Comparison of ENCODE assay signal across 18 cellular contexts in the genomic region with DNA sequence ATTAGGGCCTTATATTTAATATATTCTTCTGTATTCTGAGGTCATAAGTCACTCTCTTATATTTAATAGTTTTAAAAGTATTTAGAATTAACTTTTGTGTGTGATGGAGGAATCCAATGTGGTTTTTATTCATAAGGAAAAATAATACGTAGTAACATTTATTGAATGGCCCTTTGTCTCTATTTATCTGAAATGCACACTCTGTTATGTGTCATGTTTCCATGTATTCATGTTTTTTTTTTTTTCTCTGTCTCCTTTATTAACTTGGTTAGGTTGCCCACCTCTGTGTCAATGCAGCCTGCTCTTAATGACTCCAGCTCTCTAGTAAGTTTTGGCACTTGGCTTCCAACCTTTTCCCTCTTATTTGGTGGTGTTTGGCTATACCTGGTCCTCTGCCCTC. TPM values are rescaled to one million over a fixed set of nuclear protein-coding genes. Genes with fewer than 3 reads are reported as not detected.
A peak's percentile ranks its signal among the peaks of the same experiment; 100 is the strongest.
DNase-seq lines count a peak whose midpoint lies in the region; ATAC-seq, FAIRE-seq and TF ChIP-seq lines count a peak whose summit lies in the region.
"Had no signal": no experiment of that assay in that cellular context is flagged by ENCODE, and none has a peak within 500 bp of the region (broad histone marks: within the 10 kb centered on the region; RNA-seq: fewer than 3 reads in every experiment).

No MANE protein-coding gene starts in this region.

- H3K27ac ChIP-seq in SK-N-MC (peak overlapping the region; percentile 94), H1 (ENCODE audit: low read depth, low read length) (no peak overlapping the region), lower lobe of right lung (no peak overlapping the region)
- H3K27ac ChIP-seq: A549, C4-2B, HL-60 had no signal

- H2BK5ac ChIP-seq in H1 (ENCODE audit: low read depth, low read length) = no peak overlapping the region

- peak overlapping the region; percentile 16 to 52 for H3K27ac Mint-ChIP-seq in natural killer cell treated with Interleukin-12 subunit alpha and Interleukin-12 subunit beta and Interleukin-15 and Interleukin-18, amount 100 ng/mL, for 72 hours
- H3K27ac Mint-ChIP-seq in natural killer cell = no peak overlapping the region

- H3K36me3 ChIP-seq in SK-N-MC (ENCODE audit: insufficient read depth, low read length) (peaks cover 9% of the 10 kb centered on the region; the same call in 1 of the 2 replicates), H1 (ENCODE audit: control insufficient read depth in 2 of 4, insufficient read depth in 4 of 4, low read length in 3 of 4) (no peaks in the 10 kb centered on the region), lower lobe of right lung (no peaks in the 10 kb centered on the region)

- H3K36me3 Mint-ChIP-seq in natural killer cell treated with Interleukin-12 subunit alpha and Interleukin-12 subunit beta and Interleukin-15 and Interleukin-18, amount 100 ng/mL, for 72 hours = no peaks in the 10 kb centered on the region
- H3K36me3 Mint-ChIP-seq in natural killer cell = no peaks in the 10 kb centered on the region

- TF ChIP-seq CTCF in natural killer cell (IDR thresholded peaks at IDR 0.05) (no peak), H1 (IDR thresholded peaks at IDR 0.05; ENCODE audit: control extremely low read depth in 1 of 3, insufficient read depth in 1 of 3, low read depth in 1 of 3, low read length in 3 of 3) (no peak), lower lobe of right lung (IDR thresholded peaks at IDR 0.05) (no peak)

- H3K56ac ChIP-seq in H1 (replicated peaks; ENCODE audit: insufficient read length, low read depth, low read length) = no peak overlapping the region

- H2BK15ac ChIP-seq in H1 (ENCODE audit: low read length) = no peak overlapping the region

- H3K4me3 Mint-ChIP-seq in natural killer cell treated with Interleukin-12 subunit alpha and Interleukin-12 subunit beta and Interleukin-15 and Interleukin-18, amount 100 ng/mL, for 72 hours = no peak overlapping the region
- no peak overlapping the region for H3K4me3 Mint-ChIP-seq in natural killer cell
- H3K4me3 Mint-ChIP-seq: CD8-positive, alpha-beta T cell had no signal

- no peak for TF ChIP-seq RAD21 in H1 (IDR thresholded peaks at IDR 0.05 in 1 of 2, conservative IDR thresholded peaks at IDR 0.05 in 1 of 2; ENCODE audit: low read depth in 2 of 2, low read length in 2 of 2)

- H3K4me1 ChIP-seq in H1 (replicated peaks in 1 of 4; ENCODE audit: control insufficient read depth in 3 of 4, insufficient read depth in 4 of 4, low read length in 3 of 4) = no peaks in the 10 kb centered on the region
- no peaks in the 10 kb centered on the region for H3K4me1 ChIP-seq in lower lobe of right lung
- H3K4me1 ChIP-seq: Caco-2 had no signal

- no peak overlapping the region for H4K8ac ChIP-seq in H1 (ENCODE audit: extremely low read depth, insufficient read depth, low read length)

- TF ChIP-seq EP300 in H1 (IDR thresholded peaks at IDR 0.05; ENCODE audit: borderline replicate concordance in 1 of 2, low read depth in 2 of 2, low read length in 2 of 2) = no peak

- no peak for DNase-seq in natural killer cell treated with Interleukin-12 subunit alpha and Interleukin-12 subunit beta and Interleukin-15 and Interleukin-18, amount 100 ng/mL, for 72 hours (ENCODE audit: low spot score)
- DNase-seq in natural killer cell (no peak), SK-N-MC (ENCODE audit: low read depth, low spot score) (no peak), H1 (ENCODE audit: low read depth in 1 of 2, low spot score in 2 of 2) (no peak), NCI-H1694 treated with DMSO at 0.1 percent for 48 hours (lab: John Stamatoyannopoulos, UW) (no peak), lower lobe of right lung (no peak), NCI-H146 (lab: John Stamatoyannopoulos, UW) (no peak)
- DNase-seq: BE2C; Caco-2; CD8-positive, alpha-beta T cell; DND-41; GDM1; HCEC 1CT had no signal

- no peak overlapping the region for H3K4me2 ChIP-seq in H1 (ENCODE audit: insufficient read depth in 1 of 2, low read depth in 2 of 2, low read length in 2 of 2)
- H3K4me2 ChIP-seq: A549 had no signal

- ATAC-seq in natural killer cell treated with Interleukin-12 subunit alpha and Interleukin-12 subunit beta and Interleukin-15 and Interleukin-18, amount 100 ng/mL, for 72 hours = no peak
- ATAC-seq in natural killer cell (no peak), lower lobe of right lung (no peak)
- ATAC-seq: A549; CD8-positive, alpha-beta T cell had no signal

- no peaks in the 10 kb centered on the region for H3K23me2 ChIP-seq in H1 (ENCODE audit: low read depth, low read length)

- no peak overlapping the region for H4K91ac ChIP-seq in H1 (replicated peaks; ENCODE audit: insufficient read length, low read length)

- H2AFZ ChIP-seq in H1 (ENCODE audit: low read length) = no peak overlapping the region

- no peak overlapping the region for H2AK5ac ChIP-seq in H1 (ENCODE audit: low read depth, low read length)

- no peak overlapping the region for H3K4me3 ChIP-seq in SK-N-MC
- no peak overlapping the region for H3K4me3 ChIP-seq in H1 (ENCODE audit: extremely low read depth in 1 of 4, insufficient read depth in 2 of 4, low read depth in 3 of 4, low read length in 4 of 4)
- H3K4me3 ChIP-seq in lower lobe of right lung = no peak overlapping the region
- H3K4me3 ChIP-seq: A549 had no signal

- no peaks in the 10 kb centered on the region for H3K27me3 ChIP-seq in H1 (replicated peaks in 1 of 4; ENCODE audit: control insufficient read depth in 3 of 4, extremely low read depth in 1 of 4, insufficient read depth in 3 of 4, low read length in 3 of 4)
- no peaks in the 10 kb centered on the region for H3K27me3 ChIP-seq in lower lobe of right lung (ENCODE audit: low read depth)
- H3K27me3 ChIP-seq: BE2C had no signal

- no peak overlapping the region for H4K5ac ChIP-seq in H1 (ENCODE audit: insufficient read length, low read depth, low read length)

- CTCF ChIA-PET in H1 (lab: Charles Lee; ENCODE audit: partially characterized antibody) = no interaction called here

- 0 out of 2 replicates have a peak, but pooled peaks cover 2% of the 10 kb centered on the region for H3K79me1 ChIP-seq in H1 (ENCODE audit: low read depth, low read length)

- H3K9me3 Mint-ChIP-seq in natural killer cell treated with Interleukin-12 subunit alpha and Interleukin-12 subunit beta and Interleukin-15 and Interleukin-18, amount 100 ng/mL, for 72 hours = no peaks in the 10 kb centered on the region
- H3K9me3 Mint-ChIP-seq in natural killer cell = no peaks in the 10 kb centered on the region
- H3K9me3 Mint-ChIP-seq: CD8-positive, alpha-beta T cell had no signal

- intact Hi-C loops in natural killer cell (cut with micrococcal nuclease) = no loop called here
- intact Hi-C loops in lower lobe of right lung (cut with DNase I) = no loop called here

- H4K20me1 ChIP-seq in H1 (replicated peaks in 1 of 2; ENCODE audit: control insufficient read depth in 1 of 2, insufficient read depth in 2 of 2, low read length in 2 of 2) = no peaks in the 10 kb centered on the region

- H2BK120ac ChIP-seq in H1 (replicated peaks; ENCODE audit: low read depth, low read length) = no peak overlapping the region

- POLR2A ChIA-PET in H1 (lab: Charles Lee; ENCODE audit: partially characterized antibody) = no interaction called here

- WGBS in H1 (ENCODE audit: extremely low coverage in 1 of 2, insufficient coverage in 1 of 2, insufficient read length in 1 of 2, insufficient replicate concordance in 2 of 2, low coverage in 1 of 2, low lambda C conversion rate in 2 of 2, missing lambda C conversion rate in 1 of 2), 2 experiments = 82% methylated on average over 1 of the region's 1 CpG; no CpG with 5 or more reads in 1 of the 2 experiments

- H3K9me3 ChIP-seq in SK-N-MC (ENCODE audit: low read depth, low read length) (no peaks in the 10 kb centered on the region), H1 (ENCODE audit: insufficient read depth in 2 of 2, low read depth in 1 of 2, low read length in 1 of 2) (no peaks in the 10 kb centered on the region), lower lobe of right lung (no peaks in the 10 kb centered on the region)
- H3K9me3 ChIP-seq: A549, BE2C, Caco-2 had no signal

- peak overlapping the region; percentile 32 for H3K23ac ChIP-seq in H1 (ENCODE audit: insufficient read length)

- FAIRE-seq in H1 (lab: Jason Lieb, UNC) = no peak
- FAIRE-seq: GM12892, GM19239 had no signal

- H2BK20ac ChIP-seq in H1 (ENCODE audit: low read length) = no peak overlapping the region

- no peak overlapping the region for H3K18ac ChIP-seq in H1 (ENCODE audit: extremely low read depth, low read length)

- TF ChIP-seq POLR2A in H1 (IDR thresholded peaks at IDR 0.05; ENCODE audit: control extremely low read depth in 1 of 2, low read depth in 2 of 2, low read length in 2 of 2) = no peak

- H3K4ac ChIP-seq in H1 (replicated peaks; ENCODE audit: insufficient read length, low read depth, low read length) = no peak overlapping the region

- H3K79me2 ChIP-seq in H1 (ENCODE audit: control insufficient read depth in 1 of 2, insufficient read depth in 2 of 2, low read length in 2 of 2) = no peaks in the 10 kb centered on the region

- no peaks in the 10 kb centered on the region for H3K27me3 Mint-ChIP-seq in natural killer cell treated with Interleukin-12 subunit alpha and Interleukin-12 subunit beta and Interleukin-15 and Interleukin-18, amount 100 ng/mL, for 72 hours
- no peaks in the 10 kb centered on the region for H3K27me3 Mint-ChIP-seq in natural killer cell (ENCODE audit: low read depth in 2 of 2)

- H3K9ac ChIP-seq in SK-N-MC (ENCODE audit: insufficient read length) (no peak overlapping the region), H1 (replicated peaks in 1 of 4; ENCODE audit: extremely low read depth in 1 of 4, low read depth in 3 of 4, low read length in 3 of 4) (no peak overlapping the region)

- H3K4me1 Mint-ChIP-seq in natural killer cell treated with Interleukin-12 subunit alpha and Interleukin-12 subunit beta and Interleukin-15 and Interleukin-18, amount 100 ng/mL, for 72 hours (ENCODE audit: low read depth in 2 of 2) = peaks cover 30 to 49% of the 10 kb centered on the region in 2 donors
- peaks cover 12 to 30% of the 10 kb centered on the region in 2 donors for H3K4me1 Mint-ChIP-seq in natural killer cell

- H2BK12ac ChIP-seq in H1 (ENCODE audit: low read depth, low read length) = no peak overlapping the region

- no peak overlapping the region for H3K14ac ChIP-seq in H1 (ENCODE audit: insufficient read length)

TF ChIP-seq in H1, 55 proteins besides CTCF, POLR2A, EP300 and RAD21 (continues in another document):
- no peak for TF ChIP-seq SIX5 (IDR thresholded peaks at IDR 0.05; ENCODE audit: low read depth, low read length)

RNA-seq across cellular contexts. Expression of gene RNF144A, which starts 33.8 kb away (rescaled TPM):
- total RNA-seq in natural killer cell treated with Interleukin-12 subunit alpha and Interleukin-12 subunit beta and Interleukin-15 and Interleukin-18, amount 100 ng/mL, for 72 hours = 10 to 100 TPM; 17.2 to 66.1 TPM
- total RNA-seq in natural killer cell (10 to 100 TPM; 17.3 to 36.7 (median 19.0) TPM), lower lobe of right lung (13.9 TPM)
- total RNA-seq in H1 (2021; fragmentation: NEBNext Ultra II Directional; extraction: Animal tissue kit (Norgen Biotek cat#: 25700)) = 15.0 and 15.1 TPM in 2 replicates
- 14.0 and 14.1 TPM in 2 replicates for polyA plus RNA-seq in H1 (2011; rRNA removed)
- polyA plus RNA-seq in H1 (2011; cell fraction: cytosol; rRNA removed) = 12.8 TPM
- polyA plus RNA-seq in H1 (2011; cell fraction: nucleus; rRNA removed) = 18.8 TPM
- 9.2 to 12.6 TPM (median 9.7 TPM) in 4 replicates for polyA plus RNA-seq in H1 (2012, experiment 1 of 2)
- polyA plus RNA-seq in H1 (2012, experiment 2 of 2) = 2.8 TPM
- 6.2 TPM for polyA plus RNA-seq in H1 (2013, experiment 1 of 2)
- polyA plus RNA-seq in H1 (2013, experiment 2 of 2) = 6.5 TPM
- polyA minus RNA-seq in H1 (2011; rRNA and poly(A)+ RNA removed) = 33.4 and 44.2 TPM in 2 replicates
- 18.0 TPM for polyA minus RNA-seq in H1 (2011; cell fraction: cytosol; rRNA and poly(A)+ RNA removed)
- 37.8 TPM for polyA minus RNA-seq in H1 (2011; cell fraction: nucleus; rRNA and poly(A)+ RNA removed)

Comparison
In these comparisons a context has a peak if more than half of its experiments do, and no peak if none do; other contexts are left out.
1. H3K27ac Mint-ChIP-seq: peak in natural killer cell treated with Interleukin-12 subunit alpha and Interleukin-12 subunit beta and Interleukin-15 and Interleukin-18, amount 100 ng/mL, for 72 hours (2 of 2); none in natural killer cell (0 of 2).